1 cellular context compared by ENCODE assay signal in genomic region chr6:13795041-13795748, GRCh38.
TF ChIP-seq lines count a peak whose summit lies in the region.

No MANE protein-coding gene starts in this region.

TF ChIP-seq in HCT116, 20 proteins besides CTCF, POLR2A, EP300 and RAD21 (continued from another document):
- no peak for TF ChIP-seq ZBTB33 (IDR thresholded peaks at IDR 0.05; ENCODE audit: extremely low read depth, insufficient replicate concordance, low read length)
- no peak for TF ChIP-seq YY1 (IDR thresholded peaks at IDR 0.05; ENCODE audit: extremely low read depth, insufficient replicate concordance, low read depth, low read length)
- TF ChIP-seq SP1 (IDR thresholded peaks at IDR 0.05; ENCODE audit: low read depth) = no peak
- TF ChIP-seq, protein P1, sequence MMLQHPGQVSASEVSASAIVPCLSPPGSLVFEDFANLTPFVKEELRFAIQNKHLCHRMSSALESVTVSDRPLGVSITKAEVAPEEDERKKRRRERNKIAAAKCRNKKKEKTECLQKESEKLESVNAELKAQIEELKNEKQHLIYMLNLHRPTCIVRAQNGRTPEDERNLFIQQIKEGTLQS (IDR thresholded peaks at IDR 0.05) = no peak
- no peak for TF ChIP-seq EZH2 (IDR thresholded peaks at IDR 0.05)
